In the genomic region with DNA sequence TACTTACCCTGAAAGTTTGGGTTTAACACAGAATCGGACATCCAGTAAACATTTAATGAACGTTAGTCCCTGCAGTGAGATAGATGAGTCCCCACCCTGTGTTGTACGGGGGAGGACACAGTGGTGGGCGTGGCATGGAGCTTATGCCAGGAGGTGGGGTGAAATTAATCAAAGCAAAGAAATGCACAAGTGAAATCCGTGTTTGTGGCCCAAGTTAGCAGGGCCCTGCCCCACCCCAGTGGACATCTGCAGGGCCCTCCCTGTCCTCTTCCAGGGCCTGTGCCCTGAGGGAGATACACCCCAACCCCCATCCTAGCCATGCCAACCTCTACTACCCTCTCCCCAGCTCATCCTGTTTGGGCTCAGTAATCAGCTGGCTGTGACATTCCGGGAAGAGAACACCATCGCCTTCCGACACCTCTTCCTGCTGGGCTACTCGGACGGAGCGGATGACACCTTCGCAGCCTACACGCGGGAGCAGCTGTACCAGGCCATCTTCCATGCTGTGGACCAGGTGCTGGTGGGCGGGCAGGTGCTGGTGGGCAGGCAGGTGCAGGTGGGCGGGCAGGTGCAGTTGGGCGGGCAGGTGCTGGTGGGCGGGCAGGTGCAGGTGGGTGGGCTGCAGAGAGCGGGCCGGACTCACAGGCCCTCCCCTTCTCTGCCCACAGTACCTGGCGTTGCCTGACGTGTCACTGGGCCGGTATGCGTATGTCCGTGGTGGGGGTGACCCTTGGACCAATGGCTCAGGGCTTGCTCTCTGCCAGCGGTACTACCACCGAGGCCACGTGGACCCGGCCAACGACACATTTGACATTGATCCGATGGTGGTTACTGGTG, we compare ENCODE assay signal across 23 cellular contexts.
"Had no signal": no experiment of that assay in that cellular context is flagged by ENCODE, and none has a peak within 500 bp of the region (broad histone marks: within the 10 kb centered on the region; RNA-seq: fewer than 3 reads in every experiment).

No MANE protein-coding gene starts in this region.

- H3K27me3 Mint-ChIP-seq: effector memory CD8-positive, alpha-beta T cell; naive B cell; stimulated activated memory B cell treated with anti-CD40 and anti-IgM and Interleukin-4, amounts not matched to agents 10 μg/mL and 1 μg/mL and 100 μg/mL, for 72 hours; stimulated activated naive CD8-positive, alpha-beta T cell treated with anti-CD3 and anti-CD28 coated beads, Interleukin-15, Interleukin-2, amounts not matched to agents 100 ng/mL and 50 ng/mL, for 24 hours had no signal

- DNase-seq: effector memory CD8-positive, alpha-beta T cell; foreskin fibroblast; left colon; left ventricle myocardium superior; mesendoderm; naive B cell; psoas muscle; retina; stimulated activated CD4-positive, alpha-beta T cell treated with anti-CD3 and anti-CD28 coated beads, Interleukin-15, amount 100 ng/mL, for 24 hours; stimulated activated CD4-positive, alpha-beta T cell treated with anti-CD3 and anti-CD28 coated beads, Interleukin-1b, Interleukin-23, amount 100 ng/mL, for 48 hours; stimulated activated CD4-positive, alpha-beta T cell treated with anti-CD3 and anti-CD28 coated beads, Interleukin-4, amount 100 ng/mL, for 24 hours; tibial artery; upper lobe of left lung; uterus had no signal

- H3K9me3 ChIP-seq: esophagus muscularis mucosa, gastroesophageal sphincter, psoas muscle, right lobe of liver, tibial artery, upper lobe of left lung, uterus had no signal

- H3K36me3 ChIP-seq: uterus had no signal

- H3K9me3 Mint-ChIP-seq: effector memory CD8-positive, alpha-beta T cell; naive B cell; nephron; stimulated activated memory B cell treated with anti-CD40 and anti-IgM and Interleukin-4, amounts not matched to agents 10 μg/mL and 1 μg/mL and 100 μg/mL, for 72 hours; stimulated activated naive CD8-positive, alpha-beta T cell treated with anti-CD3 and anti-CD28 coated beads, Interleukin-15, Interleukin-2, amounts not matched to agents 100 ng/mL and 50 ng/mL, for 24 hours had no signal

- H3K4me3 Mint-ChIP-seq: effector memory CD8-positive, alpha-beta T cell; stimulated activated memory B cell treated with anti-CD40 and anti-IgM and Interleukin-4, amounts not matched to agents 10 μg/mL and 1 μg/mL and 100 μg/mL, for 72 hours; stimulated activated naive CD8-positive, alpha-beta T cell treated with anti-CD3 and anti-CD28 coated beads, Interleukin-15, Interleukin-2, amounts not matched to agents 100 ng/mL and 50 ng/mL, for 24 hours had no signal

- H3K4me3 ChIP-seq: esophagus muscularis mucosa, gastroesophageal sphincter, hepatocyte, lung, psoas muscle, right lobe of liver, tibial artery, upper lobe of left lung, uterus had no signal

- H3K4me2 ChIP-seq: hepatocyte had no signal

- ATAC-seq: effector memory CD8-positive, alpha-beta T cell; gastroesophageal sphincter; left colon; left ventricle myocardium superior; psoas muscle; right lobe of liver; stimulated activated memory B cell treated with anti-CD40 and anti-IgM and Interleukin-4, amounts not matched to agents 10 μg/mL and 1 μg/mL and 100 μg/mL, for 72 hours had no signal

- H2AFZ ChIP-seq: hepatocyte had no signal

- H3K27ac Mint-ChIP-seq: effector memory CD8-positive, alpha-beta T cell; nephron; stimulated activated memory B cell treated with anti-CD40 and anti-IgM and Interleukin-4, amounts not matched to agents 10 μg/mL and 1 μg/mL and 100 μg/mL, for 72 hours; stimulated activated naive CD8-positive, alpha-beta T cell treated with anti-CD3 and anti-CD28 coated beads, Interleukin-15, Interleukin-2, amounts not matched to agents 100 ng/mL and 50 ng/mL, for 24 hours had no signal

- H3K27ac ChIP-seq: epithelial cell of prostate, esophagus muscularis mucosa, gastroesophageal sphincter, hepatocyte, psoas muscle, right lobe of liver, tibial artery, upper lobe of left lung, uterus had no signal

- H3K27me3 ChIP-seq: esophagus muscularis mucosa, gastroesophageal sphincter, hepatocyte, right lobe of liver, tibial artery, upper lobe of left lung, uterus had no signal
